In the genomic region with DNA sequence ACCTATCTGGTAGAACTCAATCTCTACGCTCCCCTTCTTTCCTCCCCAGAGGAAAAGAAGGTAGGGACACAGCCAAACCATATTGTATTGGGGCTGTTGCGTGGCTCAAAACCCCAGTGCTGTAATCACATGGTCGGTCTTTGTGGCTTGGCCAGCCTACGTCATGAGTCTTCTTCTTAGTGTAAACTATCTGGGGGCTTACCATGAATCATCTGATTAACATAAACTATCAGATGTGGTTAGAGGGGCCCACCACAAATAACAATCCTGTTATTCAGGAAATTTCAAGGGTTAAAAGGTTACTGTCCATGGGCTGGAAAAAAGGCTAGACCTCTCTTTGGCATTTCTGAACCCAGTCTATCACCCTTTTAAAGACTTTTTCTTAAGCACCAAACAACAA, we compare ENCODE assay signal across 22 cellular contexts. TPM values are rescaled to one million over a fixed set of nuclear protein-coding genes. Genes with fewer than 3 reads are reported as not detected.
DNase-seq lines count a peak whose midpoint lies in the region; ATAC-seq, FAIRE-seq and TF ChIP-seq lines count a peak whose summit lies in the region.
"Had no signal": no experiment of that assay in that cellular context is flagged by ENCODE, and none has a peak within 500 bp of the region (broad histone marks: within the 10 kb centered on the region; RNA-seq: fewer than 3 reads in every experiment).

No MANE protein-coding gene starts in this region.

- no peaks in the 10 kb centered on the region for H3K9me3 Mint-ChIP-seq in activated CD8-positive, alpha-beta memory T cell treated with anti-CD3 and anti-CD28 coated beads, Interleukin-2, amount 10 ng/mL, durations not matched to agents 7 days and 5 days (ENCODE audit: low read depth)
- peaks cover 2% of the 10 kb centered on the region for H3K9me3 Mint-ChIP-seq in stimulated activated effector memory CD8-positive, alpha-beta T cell treated with anti-CD3 and anti-CD28 coated beads, Interleukin-12 subunit alpha, Interleukin-12 subunit beta, amount 100 ng/mL, for 72 hours
- H3K9me3 Mint-ChIP-seq: WTC11 had no signal

- no peak for TF ChIP-seq POLR2A in GM12878 (IDR thresholded peaks at IDR 0.05; ENCODE audit: low read depth, low read length)

- WGBS in GM12878 (ENCODE audit: insufficient coverage, insufficient replicate concordance, low lambda C conversion rate, missing lambda C conversion rate): 27% methylated on average over 4 of the region's 4 CpGs
- 91% methylated on average over 4 of the region's 4 CpGs for WGBS in hepatocyte (ENCODE audit: low lambda C conversion rate, missing lambda C conversion rate)

- H3K27me3 Mint-ChIP-seq in activated CD8-positive, alpha-beta memory T cell treated with anti-CD3 and anti-CD28 coated beads, Interleukin-2, amount 10 ng/mL, durations not matched to agents 7 days and 5 days: no peaks in the 10 kb centered on the region

- no peak for FAIRE-seq in GM12878 (lab: Jason Lieb, UNC)
- FAIRE-seq: HTR-8/SVneo had no signal

- intact Hi-C loops in GM12878 (cut with micrococcal nuclease; ENCODE audit: unreplicated experiment): no loop called here

- no peak for ATAC-seq in activated CD8-positive, alpha-beta memory T cell treated with anti-CD3 and anti-CD28 coated beads, Interleukin-2, amount 10 ng/mL, durations not matched to agents 7 days and 5 days
- ATAC-seq in HG03442 (IDR thresholded peaks at IDR 0.05; ENCODE audit: unreplicated experiment): peak; percentile 75
- ATAC-seq in GM12878: peak; percentile 89
- peak; percentile 78 for ATAC-seq in stimulated activated effector memory CD8-positive, alpha-beta T cell treated with anti-CD3 and anti-CD28 coated beads, Interleukin-12 subunit alpha, Interleukin-12 subunit beta, amount 100 ng/mL, for 72 hours
- no peak for ATAC-seq in GM18873 (IDR thresholded peaks at IDR 0.05; ENCODE audit: low FRiP score, unreplicated experiment)
- ATAC-seq: CD8-positive, alpha-beta T cell; upper lobe of right lung; WTC11 had no signal

- RAD21 ChIA-PET in GM12878 (lab: Charles Lee; ENCODE audit: unreplicated experiment): no interaction called here

- no peak overlapping the region for H2AFZ ChIP-seq in GM12878 (ENCODE audit: control insufficient read depth, low read depth, low read length)
- no peak overlapping the region for H2AFZ ChIP-seq in hepatocyte
- H2AFZ ChIP-seq: parathyroid adenoma had no signal

- H3K36me3 Mint-ChIP-seq in activated CD8-positive, alpha-beta memory T cell treated with anti-CD3 and anti-CD28 coated beads, Interleukin-2, amount 10 ng/mL, durations not matched to agents 7 days and 5 days: peaks cover 34% of the 10 kb centered on the region
- H3K36me3 Mint-ChIP-seq in stimulated activated effector memory CD8-positive, alpha-beta T cell treated with anti-CD3 and anti-CD28 coated beads, Interleukin-12 subunit alpha, Interleukin-12 subunit beta, amount 100 ng/mL, for 72 hours: peaks cover 15% of the 10 kb centered on the region
- H3K36me3 Mint-ChIP-seq: WTC11 had no signal

- H3K27ac ChIP-seq in GM12878 (ENCODE audit: control insufficient read depth, insufficient read depth): no peak overlapping the region
- no peak overlapping the region for H3K27ac ChIP-seq in hepatocyte
- H3K27ac ChIP-seq: breast epithelium, parathyroid adenoma, Peyer's patch, spleen, upper lobe of right lung had no signal

- TF ChIP-seq CTCF in GM12878 (IDR thresholded peaks at IDR 0.05 in 2 of 3, conservative IDR thresholded peaks at IDR 0.05 in 1 of 3; ENCODE audit: control insufficient read depth in 2 of 3, extremely low read depth in 1 of 3, insufficient read depth in 1 of 3, low read depth in 3 of 3, low read length in 3 of 3) (no peak), hepatocyte (IDR thresholded peaks at IDR 0.05; ENCODE audit: poor library complexity) (no peak)

- BruUV-seq in GM12878 (replicated peaks; lab: Mats Ljungman, UMichigan): no TSS peak

- H3K27me3 ChIP-seq in GM12878 (replicated peaks in 1 of 2; ENCODE audit: control insufficient read depth in 2 of 2, insufficient read depth in 2 of 2, low read length in 1 of 2): no peaks in the 10 kb centered on the region
- H3K27me3 ChIP-seq in hepatocyte: no peaks in the 10 kb centered on the region
- H3K27me3 ChIP-seq: breast epithelium, Peyer's patch, spleen, upper lobe of right lung had no signal

- peaks cover 0 to 22% of the 10 kb centered on the region in 2 experiments; a peak in 2 of 4 replicates for H3K36me3 ChIP-seq in GM12878 (ENCODE audit: control insufficient read depth in 2 of 2, insufficient read depth in 2 of 2, low read length in 1 of 2)
- no peaks in the 10 kb centered on the region for H3K36me3 ChIP-seq in hepatocyte (replicated peaks; ENCODE audit: insufficient read depth, low read depth)
- H3K36me3 ChIP-seq: breast epithelium, upper lobe of right lung had no signal

- H3K4me2 ChIP-seq in GM12878 (ENCODE audit: control insufficient read depth, insufficient read depth) (no peak overlapping the region), hepatocyte (no peak overlapping the region)

- peak; percentile 77 to 88; a peak in 3 of 4 replicates for TF ChIP-seq EP300 in GM12878 (IDR thresholded peaks at IDR 0.05; ENCODE audit: borderline replicate concordance in 1 of 2, control insufficient read depth in 1 of 2, low read depth in 2 of 2, low read length in 2 of 2)

- CTCF ChIA-PET in activated CD8-positive, alpha-beta memory T cell treated with anti-CD3 and anti-CD28 coated beads, Interleukin-2, amount 10 ng/mL, durations not matched to agents 7 days and 5 days (lab: Charles Lee): no interaction called here
- CTCF ChIA-PET in GM12878 (lab: Yijun Ruan, JAX): no interaction called here

- TF ChIP-seq RAD21 in GM12878 (IDR thresholded peaks at IDR 0.05; ENCODE audit: insufficient read depth, low read depth, low read length): no peak

- no peak overlapping the region for H3K27ac Mint-ChIP-seq in activated CD8-positive, alpha-beta memory T cell treated with anti-CD3 and anti-CD28 coated beads, Interleukin-2, amount 10 ng/mL, durations not matched to agents 7 days and 5 days
- no peak overlapping the region for H3K27ac Mint-ChIP-seq in stimulated activated effector memory CD8-positive, alpha-beta T cell treated with anti-CD3 and anti-CD28 coated beads, Interleukin-12 subunit alpha, Interleukin-12 subunit beta, amount 100 ng/mL, for 72 hours
- H3K27ac Mint-ChIP-seq: CD8-positive, alpha-beta T cell; WTC11 had no signal

- no peaks in the 10 kb centered on the region for H3K9me2 ChIP-seq in hepatocyte (replicated peaks; ENCODE audit: insufficient read depth)

- no peak overlapping the region for H3K9ac ChIP-seq in GM12878 (ENCODE audit: control insufficient read depth, insufficient read depth, low read length)
- H3K9ac ChIP-seq: parathyroid adenoma had no signal

- H3K79me2 ChIP-seq in GM12878 (ENCODE audit: control insufficient read depth, insufficient read depth, low read length): no peaks in the 10 kb centered on the region
- no peaks in the 10 kb centered on the region for H3K79me2 ChIP-seq in hepatocyte
- H3K79me2 ChIP-seq: parathyroid adenoma had no signal

- no peak overlapping the region for H3K4me3 Mint-ChIP-seq in activated CD8-positive, alpha-beta memory T cell treated with anti-CD3 and anti-CD28 coated beads, Interleukin-2, amount 10 ng/mL, durations not matched to agents 7 days and 5 days
- no peak overlapping the region for H3K4me3 Mint-ChIP-seq in stimulated activated effector memory CD8-positive, alpha-beta T cell treated with anti-CD3 and anti-CD28 coated beads, Interleukin-12 subunit alpha, Interleukin-12 subunit beta, amount 100 ng/mL, for 72 hours
- H3K4me3 Mint-ChIP-seq: CD8-positive, alpha-beta T cell; WTC11 had no signal

- POLR2A ChIA-PET in GM12878 (lab: Charles Lee): no interaction called here

- no peak overlapping the region for H3K4me3 ChIP-seq in GM12878
- no peak overlapping the region for H3K4me3 ChIP-seq in hepatocyte
- H3K4me3 ChIP-seq: breast epithelium, Peyer's patch, spleen, upper lobe of right lung had no signal

- in situ Hi-C loops in GM12878 (cut with MboI): no loop called here

- peak; percentile 48 for DNase-seq in activated CD8-positive, alpha-beta memory T cell treated with anti-CD3 and anti-CD28 coated beads, Interleukin-2, amount 10 ng/mL, durations not matched to agents 7 days and 5 days
- no peak for DNase-seq in activated CD8-positive, alpha-beta memory T cell treated with anti-CD3 and anti-CD28 coated beads, Interleukin-2, amount 50 U/mL, for 48 hours
- no peak for DNase-seq in GM12878 (ENCODE audit: low read depth, low spot score)
- DNase-seq in stimulated activated effector memory CD8-positive, alpha-beta T cell treated with anti-CD3 and anti-CD28 coated beads, Interleukin-12 subunit alpha, Interleukin-12 subunit beta, amount 100 ng/mL, for 72 hours (ENCODE audit: low spot score in 2 of 2): peak in 1 of 2 donors; percentile 52
- no peak for DNase-seq in NCI-H82 treated with DMSO at 0.1 percent for 48 hours (lab: John Stamatoyannopoulos, UW; ENCODE audit: unreplicated experiment)
- no peak for DNase-seq in hepatocyte (ENCODE audit: low spot score)
- DNase-seq: 8988T; activated naive CD4-positive, alpha-beta T cell treated with Interleukin-2 at 50 U/mL for 16 hours; CD8-positive, alpha-beta T cell; NCI-H187 treated with DMSO at 0.1 percent for 48 hours; NCI-H526 treated with DMSO at 0.1 percent for 48 hours; Peyer's patch; spleen; stimulated activated naive CD4-positive, alpha-beta T cell treated with Interleukin-2 at 50 U/mL for 16 hours; SW 1271; upper lobe of right lung had no signal

- peaks cover 20% of the 10 kb centered on the region for H3K4me1 Mint-ChIP-seq in activated CD8-positive, alpha-beta memory T cell treated with anti-CD3 and anti-CD28 coated beads, Interleukin-2, amount 10 ng/mL, durations not matched to agents 7 days and 5 days
- peaks cover 18% of the 10 kb centered on the region for H3K4me1 Mint-ChIP-seq in stimulated activated effector memory CD8-positive, alpha-beta T cell treated with anti-CD3 and anti-CD28 coated beads, Interleukin-12 subunit alpha, Interleukin-12 subunit beta, amount 100 ng/mL, for 72 hours
- H3K4me1 Mint-ChIP-seq: WTC11 had no signal

- H4K20me1 ChIP-seq in GM12878 (ENCODE audit: control insufficient read depth, insufficient read depth) (no peaks in the 10 kb centered on the region), hepatocyte (ENCODE audit: insufficient read depth, poor library complexity, severe bottlenecking) (no peaks in the 10 kb centered on the region)

- H3K9me3 ChIP-seq in GM12878 (replicated peaks; ENCODE audit: control insufficient read depth, insufficient read depth, low read length) (no peaks in the 10 kb centered on the region; the same call in 1 of the 3 replicates), hepatocyte (ENCODE audit: low read depth) (no peaks in the 10 kb centered on the region)
- H3K9me3 ChIP-seq: Peyer's patch, upper lobe of right lung had no signal

- H3K4me1 ChIP-seq in GM12878 (ENCODE audit: control insufficient read depth, insufficient read depth, low read length) (no peaks in the 10 kb centered on the region), hepatocyte (ENCODE audit: insufficient read depth) (no peaks in the 10 kb centered on the region)
- H3K4me1 ChIP-seq: breast epithelium, parathyroid adenoma, Peyer's patch, spleen, upper lobe of right lung had no signal

- SMC1A ChIA-PET in GM12878 (lab: Charles Lee; ENCODE audit: uncharacterized antibody, unreplicated experiment): no interaction called here

RNA-seq across cellular contexts. Expression of a gene that starts 49.5 kb away (rescaled TPM):
- total RNA-seq in activated CD8-positive, alpha-beta memory T cell treated with anti-CD3 and anti-CD28 coated beads, Interleukin-2, amount 10 ng/mL, durations not matched to agents 7 days and 5 days: 1 to 10 TPM; 2.2 to 4.3 TPM
- total RNA-seq in GM12878 (2013; cell fraction: nucleolus; rRNA removed): 90.3 and 91.5 TPM in 2 replicates
- total RNA-seq in GM12878 (2014; rRNA removed): 12.5 and 13.8 TPM in 2 replicates
- 16.3 and 16.4 TPM in 2 replicates for total RNA-seq in GM12878 (2014; rRNA removed; fragmentation: Illumina TruSeq; extraction: Trizol)
- total RNA-seq in GM12878 (2021): 4.3 and 5.6 TPM in 2 replicates
- polyA plus RNA-seq in GM12878 (2011; ENCODE audit: low read depth): 0.38 TPM
- 0.07 TPM in 1 of 2 replicates, not detected in the other for polyA plus RNA-seq in GM12878 (2011; rRNA removed)
- polyA plus RNA-seq in GM12878 (2011; cell fraction: cytosol; rRNA removed): not detected in 2 replicates
- 0.49 and 0.99 TPM in 2 replicates for polyA plus RNA-seq in GM12878 (2011; cell fraction: nucleus; rRNA removed)
- polyA plus RNA-seq in GM12878 (2012): 0.24 TPM in 2 replicates
- polyA plus RNA-seq in GM12878 (2014; fragmentation: Illumina TruSeq; extraction: Trizol): 0.35 TPM in 1 of 2 replicates, not detected in the other
- not detected for polyA plus RNA-seq in GM12878 (2014; fragmentation: Nextera tagmentation; extraction: Ambion mirVana)
- polyA plus RNA-seq in GM12878 (2014; rRNA removed): 0.74 and 0.88 TPM in 2 replicates
- polyA plus RNA-seq in GM12878 (2016; fragmentation: Nextera tagmentation; extraction: Ambion mirVana): under 1 TPM in 1 of 2 experiments, not detected in 1; 0.20 TPM
- 1.1 and 4.1 TPM in 2 replicates for polyA minus RNA-seq in GM12878 (2011; rRNA and poly(A)+ RNA removed)
- not detected in 2 replicates for polyA minus RNA-seq in GM12878 (2011; cell fraction: cytosol; rRNA and poly(A)+ RNA removed)
- 5.6 and 10.9 TPM in 2 replicates for polyA minus RNA-seq in GM12878 (2011; cell fraction: nucleus; rRNA and poly(A)+ RNA removed)
- total RNA-seq in hepatocyte: 1.3 and 1.6 TPM in 2 replicates
- polyA plus RNA-seq in hepatocyte: not detected in 2 replicates

Comparison
In these comparisons a context has a peak if more than half of its experiments do, and no peak if none do; other contexts are left out.
1. ATAC-seq: peak in HG03442 (single experiment), GM12878 (single experiment) and stimulated activated effector memory CD8-positive, alpha-beta T cell treated with anti-CD3 and anti-CD28 coated beads, Interleukin-12 subunit alpha, Interleukin-12 subunit beta, amount 100 ng/mL, for 72 hours (single experiment); none in activated CD8-positive, alpha-beta memory T cell treated with anti-CD3 and anti-CD28 coated beads, Interleukin-2, amount 10 ng/mL, durations not matched to agents 7 days and 5 days (single experiment) and GM18873 (single experiment).